Comparison of ENCODE assay signal across 8 cellular contexts in the genomic region with DNA sequence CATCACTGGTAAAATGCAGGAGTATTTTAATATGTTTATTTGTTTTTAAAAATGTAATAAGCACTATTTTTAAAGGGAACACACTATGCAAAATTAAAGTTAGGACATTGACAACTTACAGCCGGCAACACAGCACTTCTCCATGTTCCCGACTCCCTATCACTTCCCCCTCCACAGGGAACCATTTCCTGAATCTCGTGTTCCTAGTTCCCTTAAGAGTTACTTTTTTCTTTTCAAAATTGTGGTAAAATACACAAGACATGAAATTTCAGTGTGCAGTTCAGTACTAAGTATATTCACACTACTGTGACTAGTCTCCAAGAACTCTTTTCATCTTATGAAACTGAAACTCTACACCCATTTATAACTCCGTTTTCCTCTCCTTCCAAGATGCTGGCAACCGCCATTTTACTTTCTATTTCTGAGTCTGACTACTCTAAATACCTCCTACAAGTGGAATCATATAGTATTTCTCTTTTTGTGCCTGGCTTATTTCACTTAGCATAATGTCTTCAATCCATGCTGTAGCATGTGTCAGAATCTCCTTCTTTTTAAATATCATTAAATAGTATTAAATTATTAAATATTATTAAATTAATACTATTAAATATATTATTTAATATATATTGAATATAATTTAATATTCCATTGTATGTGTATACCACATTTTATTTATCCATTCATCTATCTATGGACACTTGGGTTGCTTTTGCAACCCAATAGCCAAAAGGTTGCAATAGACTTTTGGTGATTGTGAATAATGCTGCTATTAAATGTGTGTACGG. TPM values are rescaled to one million over a fixed set of nuclear protein-coding genes. Genes with fewer than 3 reads are reported as not detected.
A peak's percentile ranks its signal among the peaks of the same experiment; 100 is the strongest.
DNase-seq lines count a peak whose midpoint lies in the region; ATAC-seq and TF ChIP-seq lines count a peak whose summit lies in the region.

No MANE protein-coding gene starts in this region.

- peak overlapping the region; percentile 38 for H3K4me3 ChIP-seq in MG63
- H3K4me3 ChIP-seq in psoas muscle = peak overlapping the region; percentile 44

- H3K27ac ChIP-seq in psoas muscle = no peak overlapping the region

- ATAC-seq in psoas muscle = peak; percentile 42 to 93 (median 66)
- no peak for ATAC-seq in HG03457 (IDR thresholded peaks at IDR 0.05; ENCODE audit: unreplicated experiment)
- ATAC-seq in HG02885 (IDR thresholded peaks at IDR 0.05; ENCODE audit: poor library complexity, unreplicated experiment) = no peak

- H3K9me3 ChIP-seq in MG63 = no peaks in the 10 kb centered on the region
- H3K9me3 ChIP-seq in psoas muscle = no peaks in the 10 kb centered on the region

- no peak for TF ChIP-seq CTCF in psoas muscle (IDR thresholded peaks at IDR 0.05)

- H3K27me3 ChIP-seq in MG63 = no peaks in the 10 kb centered on the region
- no peaks in the 10 kb centered on the region for H3K27me3 ChIP-seq in psoas muscle (ENCODE audit: insufficient read depth in 3 of 3, low read length in 2 of 3)

- no peaks in the 10 kb centered on the region for H3K36me3 ChIP-seq in MG63
- H3K36me3 ChIP-seq in psoas muscle (ENCODE audit: insufficient read depth in 1 of 2, low read depth in 1 of 2) = no peaks in the 10 kb centered on the region

- H3K4me1 ChIP-seq in psoas muscle = no peaks in the 10 kb centered on the region

- DNase-seq in SHP77 treated with DMSO at 0.1 percent for 48 hours (lab: John Stamatoyannopoulos, UW) (peak; percentile 43), SHP77 (lab: John Stamatoyannopoulos, UW) (no peak), MG63 (no peak), brain pericyte (ENCODE audit: low read depth, low spot score) (peak; percentile 7), psoas muscle (no peak), DMS153 treated with DMSO at 0.1 percent for 48 hours (lab: John Stamatoyannopoulos, UW; ENCODE audit: unreplicated experiment) (no peak)

- intact Hi-C loops in psoas muscle (cut with DNase I) = loop anchor here in 1 of 2 donors (10.0 kb wide), 1 partner anchor 327 kb away; no protein-coding TSS in a partner anchor

- WGBS in psoas muscle, 3 donors = 28 to 53% (median 46%) methylated on average over 6 of the region's 6 CpGs

RNA-seq across cellular contexts. Expression of a gene that starts 25.9 kb away (rescaled TPM):
- total RNA-seq in MG63 (2014; rRNA removed; shearing (Covaris generic); ENCODE audit: low replicate concordance) = 41.9 and 61.8 TPM in 2 replicates
- total RNA-seq in psoas muscle = 10 to 100 TPM; 14.0 to 26.4 (median 19.1) TPM
- 10 to 100 TPM in 2 of 3 donors, 1 to 10 TPM in 1; 9.3 to 32.2 (median 15.9) TPM for polyA plus RNA-seq in psoas muscle

Comparison
In these comparisons a context has a peak if more than half of its experiments do, and no peak if none do; other contexts are left out.
1. DNase-seq: peak in SHP77 treated with DMSO at 0.1 percent for 48 hours (single experiment) and brain pericyte (single experiment); none in SHP77 (0 of 2), MG63 (single experiment), psoas muscle (0 of 2) and DMS153 treated with DMSO at 0.1 percent for 48 hours (single experiment).
2. ATAC-seq: peak in psoas muscle (4 of 4); none in HG03457 (single experiment) and HG02885 (single experiment).